Comparison of ENCODE assay signal across 8 cellular contexts in the genomic region with DNA sequence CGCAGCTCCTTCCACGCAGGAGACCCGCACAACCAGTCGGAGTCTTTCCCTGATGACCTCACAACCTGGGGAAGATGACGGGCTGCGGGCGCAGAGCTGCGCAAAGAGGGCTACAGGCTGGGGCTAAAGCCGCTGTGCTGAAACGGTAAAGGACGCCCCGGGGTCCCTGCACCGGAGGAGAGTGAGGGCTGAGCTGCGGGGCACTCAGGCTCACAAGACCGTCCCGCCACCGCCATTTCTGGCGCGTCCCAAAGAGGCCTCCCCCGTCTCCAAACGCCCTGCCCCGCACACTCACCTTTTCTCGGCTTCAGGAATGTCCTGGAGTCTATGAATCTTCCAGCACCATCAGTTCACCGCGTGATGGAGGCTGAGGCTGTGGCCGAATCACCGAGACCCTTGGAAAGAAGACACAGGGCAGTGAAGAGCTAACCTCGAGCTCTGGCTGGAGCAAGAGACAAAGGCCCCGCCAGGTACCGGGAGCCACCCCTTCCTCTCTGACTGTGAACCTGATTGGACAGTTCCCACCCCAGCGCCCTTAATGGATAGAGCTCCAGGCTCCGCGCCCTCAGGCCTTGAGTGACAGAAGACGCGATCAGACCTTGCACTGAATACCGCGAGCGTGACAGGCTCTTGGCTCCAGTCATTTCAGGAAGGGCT.
DNase-seq lines count a peak whose midpoint lies in the region; ATAC-seq lines count a peak whose summit lies in the region.

No MANE protein-coding gene starts in this region.

- H3K4me1 Mint-ChIP-seq in activated naive CD4-positive, alpha-beta T cell treated with anti-CD3 and anti-CD28 coated beads, Interleukin-2, amount 50 U/mL, for 24 hours, result peaks cover 5% of the 10 kb centered on the region

- H3K4me3 ChIP-seq in iPS-18c (ENCODE audit: insufficient read depth, low read depth, low read length), result peak overlapping the region; percentile 88

- H3K36me3 Mint-ChIP-seq in activated naive CD4-positive, alpha-beta T cell treated with anti-CD3 and anti-CD28 coated beads, Interleukin-2, amount 50 U/mL, for 24 hours, result peaks cover 10% of the 10 kb centered on the region

- peaks cover 6% of the 10 kb centered on the region for H3K9me3 Mint-ChIP-seq in activated naive CD4-positive, alpha-beta T cell treated with anti-CD3 and anti-CD28 coated beads, Interleukin-2, amount 50 U/mL, for 24 hours

- H3K9me3 ChIP-seq in iPS-18c (ENCODE audit: control insufficient read depth, insufficient read depth, low read length), result peaks cover 4% of the 10 kb centered on the region

- peaks cover 5% of the 10 kb centered on the region for H3K27me3 Mint-ChIP-seq in activated naive CD4-positive, alpha-beta T cell treated with anti-CD3 and anti-CD28 coated beads, Interleukin-2, amount 50 U/mL, for 24 hours

- peak overlapping the region; percentile 51 for H3K27ac Mint-ChIP-seq in activated naive CD4-positive, alpha-beta T cell treated with anti-CD3 and anti-CD28 coated beads, Interleukin-2, amount 50 U/mL, for 24 hours

- peak overlapping the region; percentile 87 for H3K4me3 Mint-ChIP-seq in activated naive CD4-positive, alpha-beta T cell treated with anti-CD3 and anti-CD28 coated beads, Interleukin-2, amount 50 U/mL, for 24 hours

- DNase-seq in NCI-H2029 (lab: John Stamatoyannopoulos, UW), result peak; percentile 88
- peak; percentile 32 for DNase-seq in stimulated activated CD4-positive, alpha-beta T cell treated with anti-CD3 and anti-CD28 coated beads, Interleukin-4, amount 100 ng/mL, for 24 hours
- no peak for DNase-seq in HCEC 1CT
- DNase-seq in DMS153 (lab: John Stamatoyannopoulos, UW), result no peak

- ATAC-seq in GM18498 (IDR thresholded peaks at IDR 0.05; ENCODE audit: unreplicated experiment) (peak; percentile 74), HG03342 (IDR thresholded peaks at IDR 0.05; ENCODE audit: unreplicated experiment) (no peak)

Comparison
In these comparisons a context has a peak if more than half of its experiments do, and no peak if none do; other contexts are left out.
1. DNase-seq: peak in NCI-H2029 (single experiment) and stimulated activated CD4-positive, alpha-beta T cell treated with anti-CD3 and anti-CD28 coated beads, Interleukin-4, amount 100 ng/mL, for 24 hours (single experiment); none in HCEC 1CT (single experiment) and DMS153 (single experiment).